Comparison of ENCODE assay signal across 8 cellular contexts in genomic region chr17:15262291-15263205, GRCh38. TPM values are rescaled to one million over a fixed set of nuclear protein-coding genes. Genes with fewer than 3 reads are reported as not detected.
DNase-seq lines count a peak whose midpoint lies in the region; ATAC-seq, FAIRE-seq and TF ChIP-seq lines count a peak whose summit lies in the region.

No MANE protein-coding gene starts in this region.

- H3K79me2 ChIP-seq in PC-3 (ENCODE audit: low read length): peaks cover 37% of the 10 kb centered on the region
- H3K79me2 ChIP-seq in HepG2 (ENCODE audit: insufficient read depth, low read length): no peaks in the 10 kb centered on the region

- POLR2A ChIA-PET in PC-3 (lab: Charles Lee; ENCODE audit: unreplicated experiment) (interaction anchor here (0.6 to 1.0 kb wide), 4 partner anchors 71 to 241 kb away, joined by 3 to 5 read pairs (median 4); no protein-coding TSS in a partner anchor), HepG2 (lab: Yijun Ruan, JAX) (no interaction called here)

- H3K4me1 ChIP-seq in ES-I3 (ENCODE audit: insufficient read depth, low read length) (no peaks in the 10 kb centered on the region), PC-3 (ENCODE audit: insufficient read depth, low read length) (peaks cover 64% of the 10 kb centered on the region), ectodermal cell (ENCODE audit: control insufficient read depth, insufficient read depth, low read length) (peaks cover 15% of the 10 kb centered on the region), HepG2 (ENCODE audit: insufficient read depth, low read length) (peaks cover 45% of the 10 kb centered on the region)

- H2AFZ ChIP-seq in PC-3 (ENCODE audit: low read length) (peak overlapping the region; percentile 54), HepG2 (ENCODE audit: low read length) (no peak overlapping the region)

- in situ Hi-C loops in HepG2 (cut with HindIII; ENCODE audit: extremely low pct_ligation_motif_present, low pct_unique_long_range_greater_than_20kb): loop anchor here (5.0 kb wide), 1 partner anchor 240 kb away; no protein-coding TSS in a partner anchor

- no peak for FAIRE-seq in HepG2 (lab: Jason Lieb, UNC)

- H3F3A ChIP-seq in PC-3 (ENCODE audit: low read length, unreplicated experiment): peaks cover 9% of the 10 kb centered on the region

- BruUV-seq in PC-3 (replicated peaks; lab: Mats Ljungman, UMichigan) (TSS peak; percentile 76), HepG2 (replicated peaks; lab: Mats Ljungman, UMichigan) (no TSS peak)

- peak overlapping the region; percentile 90 for H3K4me3 ChIP-seq in PC-3 (ENCODE audit: low read length)
- peak overlapping the region; percentile 57 for H3K4me3 ChIP-seq in ectodermal cell (ENCODE audit: insufficient read depth, low read depth, low read length)
- peak overlapping the region; percentile 32 to 81 (median 34) for H3K4me3 ChIP-seq in HepG2 (replicated peaks in 1 of 3; ENCODE audit: insufficient read depth in 1 of 3, low read depth in 2 of 3, low read length in 3 of 3)

- H4K20me1 ChIP-seq in PC-3 (ENCODE audit: low read length): peaks cover 8% of the 10 kb centered on the region; the same call in 1 of the 2 replicates
- no peaks in the 10 kb centered on the region for H4K20me1 ChIP-seq in HepG2 (ENCODE audit: insufficient read depth, low read length)

- no peak for TF ChIP-seq EP300 in HepG2 (IDR thresholded peaks at IDR 0.05; ENCODE audit: low read depth in 2 of 2, low read length in 2 of 2)
- no peak for TF ChIP-seq EP300 in HepG2 (CRISPR knock-in tag; IDR thresholded peaks at IDR 0.05; ENCODE audit: borderline replicate concordance)

- DNase-seq in PC-3 (peak; percentile 95), HepG2 (ENCODE audit: low spot score) (no peak), substantia nigra (lab: John Stamatoyannopoulos, UW) (peak; percentile 39 to 92 (median 81)), NCI-H2171 treated with DMSO at 0.1 percent for 48 hours (lab: John Stamatoyannopoulos, UW) (no peak)

- H3K9me3 ChIP-seq in ES-I3 (ENCODE audit: control insufficient read depth, insufficient read depth, low read length) (no peaks in the 10 kb centered on the region), PC-3 (ENCODE audit: low read length) (no peaks in the 10 kb centered on the region), ectodermal cell (ENCODE audit: control insufficient read depth, low read length) (no peaks in the 10 kb centered on the region), HepG2 (ENCODE audit: low read length) (no peaks in the 10 kb centered on the region)

- ATAC-seq in PC-3 (peak; percentile 56), HepG2 (peak; percentile 8), HG03521 (IDR thresholded peaks at IDR 0.05; ENCODE audit: unreplicated experiment) (no peak), GM18519 (IDR thresholded peaks at IDR 0.05; ENCODE audit: low FRiP score, unreplicated experiment) (no peak)

- intact Hi-C loops in PC-3 (cut with micrococcal nuclease) (no loop called here), HepG2 (cut with micrococcal nuclease; ENCODE audit: unreplicated experiment) (loop anchor here (5.0 to 10.0 kb wide), 4 partner anchors 112 to 735 kb away; partner anchors contain the start of genes TTC19 and ZSWIM7)

- H3K36me3 ChIP-seq in ES-I3 (ENCODE audit: insufficient read depth, low read length) (no peaks in the 10 kb centered on the region), PC-3 (ENCODE audit: low read depth, low read length) (peaks cover 8% of the 10 kb centered on the region), ectodermal cell (ENCODE audit: control insufficient read depth, insufficient read depth, low read length) (no peaks in the 10 kb centered on the region), HepG2 (replicated peaks in 1 of 2; ENCODE audit: control insufficient read depth in 1 of 2, insufficient read depth in 2 of 2, low read length in 2 of 2) (no peaks in the 10 kb centered on the region)

- no peaks in the 10 kb centered on the region for H3K27me3 ChIP-seq in PC-3 (ENCODE audit: low read length)
- H3K27me3 ChIP-seq in ectodermal cell (ENCODE audit: control insufficient read depth, insufficient read depth, low read length, poor library complexity, severe bottlenecking): peaks cover 80% of the 10 kb centered on the region
- H3K27me3 ChIP-seq in HepG2 (ENCODE audit: control insufficient read depth in 1 of 2, insufficient read depth in 2 of 2, low read length in 2 of 2): peaks cover 16 to 58% of the 10 kb centered on the region in 2 experiments

- CTCF ChIA-PET in PC-3 (lab: Charles Lee): interaction anchor here (0.6 to 1.0 kb wide), 5 partner anchors 11 to 240 kb away, joined by 3 to 5 read pairs (median 3); no protein-coding TSS in a partner anchor
- CTCF ChIA-PET in HepG2 (lab: Yijun Ruan, JAX; ENCODE audit: low intra/inter-chr PET ratio, low total read pairs): interaction anchor here (2.4 to 2.5 kb wide), 2 partner anchors 183 to 240 kb away, joined by 7 to 28 read pairs; no protein-coding TSS in a partner anchor

- no peaks in the 10 kb centered on the region for H3K9me2 ChIP-seq in PC-3 (replicated peaks; ENCODE audit: low read length)

- TF ChIP-seq CTCF in PC-3 (conservative IDR thresholded peaks at IDR 0.05; ENCODE audit: low read depth, low read length): peak; percentile 38
- TF ChIP-seq CTCF in HepG2 (CRISPR knock-in tag; IDR thresholded peaks at IDR 0.05): no peak

- H3K4me2 ChIP-seq in PC-3 (ENCODE audit: low read length): peak overlapping the region; percentile 97
- peak overlapping the region; percentile 100 for H3K4me2 ChIP-seq in HepG2 (ENCODE audit: low read depth, low read length)

- TF ChIP-seq RAD21 in HepG2 (CRISPR knock-in tag; IDR thresholded peaks at IDR 0.05): no peak

- TF ChIP-seq POLR2A in HepG2 (IDR thresholded peaks at IDR 0.05; ENCODE audit: insufficient read depth in 1 of 2, low read depth in 2 of 2, low read length in 2 of 2): no peak

- H3K9ac ChIP-seq in ES-I3 (ENCODE audit: low read depth, low read length) (peak overlapping the region; percentile 61), PC-3 (ENCODE audit: low read length) (peak overlapping the region; percentile 98), HepG2 (ENCODE audit: insufficient read depth, low read depth, low read length) (no peak overlapping the region)

- WGBS in ectodermal cell, 2 experiments: 1% methylated on average over 60 of the region's 60 CpGs
- WGBS in HepG2 (ENCODE audit: low lambda C conversion rate): 20% methylated on average over 29 of the region's 60 CpGs

- peak overlapping the region; percentile 95 for H3K27ac ChIP-seq in PC-3 (ENCODE audit: low read length)
- H3K27ac ChIP-seq in ectodermal cell (ENCODE audit: insufficient read depth, low read depth, low read length, poor library complexity, severe bottlenecking): no peak overlapping the region
- no peak overlapping the region for H3K27ac ChIP-seq in HepG2 (ENCODE audit: extremely low read length, insufficient read depth, low read length)
- H3K27ac ChIP-seq in substantia nigra (ENCODE audit: low read depth, low read length, poor library complexity, severe bottlenecking): peak overlapping the region; percentile 98

TF ChIP-seq in HepG2, 621 proteins besides CTCF, POLR2A, EP300 and RAD21 (continues in another document):
- 0 out of 2 replicates have a peak, but pooled peaks have one; percentile 27 for TF ChIP-seq ZFP91 (CRISPR knock-in tag; IDR thresholded peaks at IDR 0.05; ENCODE audit: borderline replicate concordance)

RNA-seq across cellular contexts. Expression of gene PMP22, which starts 2.6 kb away (rescaled TPM):
- total RNA-seq in PC-3 (2014; rRNA removed): 51.0 and 51.1 TPM in 2 replicates
- 17.2 TPM for polyA plus RNA-seq in ectodermal cell (2013, experiment 1 of 4)
- 13.1 TPM for polyA plus RNA-seq in ectodermal cell (2013, experiment 2 of 4)
- polyA plus RNA-seq in ectodermal cell (2013, experiment 3 of 4): 13.3 TPM
- 16.2 TPM for polyA plus RNA-seq in ectodermal cell (2013, experiment 4 of 4)
- 3.0 and 5.7 TPM in 2 replicates for total RNA-seq in HepG2 (2016; rRNA removed; fragmentation: Illumina TruSeq; extraction: Trizol)
- 1.5 and 1.9 TPM in 2 replicates for total RNA-seq in HepG2 (2016; cell fraction: cytosol; rRNA removed; fragmentation: Illumina TruSeq; extraction: Trizol; ENCODE audit: low read depth)
- 3.5 and 5.4 TPM in 2 replicates for total RNA-seq in HepG2 (2016; cell fraction: insoluble cytoplasmic fraction; rRNA removed; fragmentation: Illumina TruSeq; extraction: Trizol)
- 3.1 and 3.8 TPM in 2 replicates for total RNA-seq in HepG2 (2016; cell fraction: membrane; rRNA removed; fragmentation: Illumina TruSeq; extraction: Trizol)
- 6.1 and 6.3 TPM in 2 replicates for total RNA-seq in HepG2 (2016; cell fraction: nucleus; rRNA removed; fragmentation: Illumina TruSeq; extraction: Trizol)
- 5.0 and 6.2 TPM in 2 replicates for polyA plus RNA-seq in HepG2 (2011; rRNA removed)
- polyA plus RNA-seq in HepG2 (2011; cell fraction: cytosol; rRNA removed): 4.9 and 5.8 TPM in 2 replicates
- 1.8 TPM in 2 replicates for polyA plus RNA-seq in HepG2 (2011; cell fraction: nucleus; rRNA removed)
- 2.1 and 2.7 TPM in 2 replicates for polyA plus RNA-seq in HepG2 (2012)
- polyA plus RNA-seq in HepG2 (2016; cell fraction: cytosol; fragmentation: Illumina TruSeq; extraction: Trizol; ENCODE audit: low read depth): 1.7 TPM in 2 replicates
- polyA plus RNA-seq in HepG2 (2016; cell fraction: insoluble cytoplasmic fraction; fragmentation: Illumina TruSeq; extraction: Trizol; ENCODE audit: low read depth): 4.9 and 5.5 TPM in 2 replicates
- polyA plus RNA-seq in HepG2 (2016; cell fraction: membrane; fragmentation: Illumina TruSeq; extraction: Trizol; ENCODE audit: low read depth): 2.7 and 3.3 TPM in 2 replicates
- 11.9 and 12.2 TPM in 2 replicates for polyA plus RNA-seq in HepG2 (2016; cell fraction: nucleus; fragmentation: Illumina TruSeq; extraction: Trizol; ENCODE audit: insufficient read depth, low read depth)
- 34.6 and 99.7 TPM in 2 replicates for polyA minus RNA-seq in HepG2 (2011; rRNA and poly(A)+ RNA removed; ENCODE audit: low replicate concordance)
- polyA minus RNA-seq in HepG2 (2011; cell fraction: cytosol; rRNA and poly(A)+ RNA removed): 4.0 and 4.3 TPM in 2 replicates
- polyA minus RNA-seq in HepG2 (2011; cell fraction: nucleus; rRNA and poly(A)+ RNA removed): 3.0 and 3.1 TPM in 2 replicates

Comparison
In these comparisons a context has a peak if more than half of its experiments do, and no peak if none do; other contexts are left out.
1. ATAC-seq: peak in PC-3 (single experiment) and HepG2 (single experiment); none in HG03521 (single experiment) and GM18519 (single experiment).
2. DNase-seq: peak in PC-3 (single experiment) and substantia nigra (49 of 49); none in HepG2 (single experiment) and NCI-H2171 treated with DMSO at 0.1 percent for 48 hours (single experiment).
3. H3K27ac ChIP-seq: peak in PC-3 (single experiment) and substantia nigra (single experiment); none in ectodermal cell (single experiment) and HepG2 (single experiment).
4. H3K4me3 ChIP-seq: peak in every context shown above with its lines; median percentile 90 in PC-3; 57 in ectodermal cell; 34 in HepG2.